ENCODE assay signal across 28 cellular contexts in the genomic region with DNA sequence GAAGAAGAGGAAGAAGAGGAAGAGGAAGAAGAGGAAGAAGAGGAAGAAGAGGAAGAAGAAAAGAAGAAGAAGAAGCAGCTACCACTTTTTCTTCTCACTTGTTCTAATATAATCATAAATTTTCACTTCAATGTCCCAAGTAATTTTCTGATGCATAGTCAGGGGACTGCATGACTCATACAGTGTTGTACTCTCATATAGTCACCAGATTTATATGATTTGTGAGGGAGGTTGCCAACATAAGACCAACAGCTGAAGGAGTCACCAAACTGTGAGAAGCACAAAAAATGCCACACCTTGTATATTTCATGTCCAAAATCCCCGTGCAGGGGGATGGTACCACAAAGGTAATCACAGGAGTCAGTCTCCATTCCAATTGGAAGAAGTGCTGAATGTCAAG. TPM values are rescaled to one million over a fixed set of nuclear protein-coding genes. Genes with fewer than 3 reads are reported as not detected.
A peak's percentile ranks its signal among the peaks of the same experiment; 100 is the strongest.
DNase-seq lines count a peak whose midpoint lies in the region; ATAC-seq and TF ChIP-seq lines count a peak whose summit lies in the region.
"Had no signal": no experiment of that assay in that cellular context is flagged by ENCODE, and none has a peak within 500 bp of the region (broad histone marks: within the 10 kb centered on the region; RNA-seq: fewer than 3 reads in every experiment).

No MANE protein-coding gene starts in this region.

- H3K4me1 ChIP-seq in PC-3 (ENCODE audit: insufficient read depth, low read length), result peaks cover 41% of the 10 kb centered on the region
- peaks cover 38% of the 10 kb centered on the region for H3K4me1 ChIP-seq in skeletal muscle satellite cell (ENCODE audit: control insufficient read depth, insufficient read depth, low read length)

- H3K27ac ChIP-seq in PC-3 (ENCODE audit: low read length) (peak overlapping the region; percentile 53), epithelial cell of prostate (no peak overlapping the region)
- H3K27ac ChIP-seq: 22Rv1, neutrophil, thoracic aorta had no signal

- no peaks in the 10 kb centered on the region for H3K36me3 ChIP-seq in PC-3 (ENCODE audit: low read depth, low read length)
- no peaks in the 10 kb centered on the region for H3K36me3 ChIP-seq in skeletal muscle satellite cell (ENCODE audit: insufficient read depth, low read length)
- H3K36me3 ChIP-seq: neutrophil, thoracic aorta had no signal

- H3F3A ChIP-seq in PC-3 (ENCODE audit: low read length, unreplicated experiment), result peaks cover 5% of the 10 kb centered on the region

- no peaks in the 10 kb centered on the region for H4K20me1 ChIP-seq in PC-3 (ENCODE audit: low read length)

- POLR2A ChIA-PET in PC-3 (lab: Charles Lee; ENCODE audit: unreplicated experiment), result no interaction called here

- H3K27me3 ChIP-seq in PC-3 (ENCODE audit: low read length) (no peaks in the 10 kb centered on the region), skeletal muscle satellite cell (ENCODE audit: control insufficient read depth, insufficient read depth, low read length) (no peaks in the 10 kb centered on the region)
- H3K27me3 ChIP-seq: neutrophil had no signal

- CTCF ChIA-PET in PC-3 (lab: Charles Lee), result no interaction called here

- intact Hi-C loops in PC-3 (cut with micrococcal nuclease), result no loop called here

- no peak overlapping the region; the same call in 1 of the 2 replicates for H3K9ac ChIP-seq in PC-3 (ENCODE audit: low read length)
- H3K9ac ChIP-seq in skeletal muscle satellite cell (ENCODE audit: low read depth, low read length), result no peak overlapping the region

- H3K9me2 ChIP-seq in PC-3 (replicated peaks; ENCODE audit: low read length), result no peaks in the 10 kb centered on the region

- DNase-seq in DMS53 (lab: John Stamatoyannopoulos, UW) (peak; percentile 2), DMS53 treated with DMSO at 0.1 percent for 48 hours (lab: John Stamatoyannopoulos, UW; ENCODE audit: unreplicated experiment) (no peak), PC-3 (peak; percentile 75), epithelial cell of prostate (ENCODE audit: low read depth, low spot score) (peak; percentile 24), NCI-H187 (lab: John Stamatoyannopoulos, UW) (no peak)
- no peak for DNase-seq in stimulated activated CD4-positive, alpha-beta T cell treated with anti-CD3 and anti-CD28 coated beads, Interleukin-15, amount 100 ng/mL, for 24 hours
- no peak for DNase-seq in effector CD4-positive, alpha-beta T cell
- DNase-seq: activated CD4-positive, alpha-beta T cell treated with anti-CD3 and anti-CD28 coated beads, Interleukin-2, amount 10 ng/mL, durations not matched to agents 7 days and 5 days; activated T-cell treated with anti-CD3 and anti-CD28 coated beads, Interleukin-2, amount 50 U/mL, for 4 hours; CD4-positive, CD25-positive, alpha-beta regulatory T cell; DMS 273 treated with DMSO at 0.1 percent for 48 hours; effector CD8-positive, alpha-beta T cell; hypothalamus; immature natural killer cell; KBM-7; NCI-H1436 treated with DMSO at 0.1 percent for 48 hours; NCI-H446 treated with DMSO at 0.1 percent for 48 hours; Right ventricle myocardium superior; stimulated activated naive CD4-positive, alpha-beta T cell; T-helper 9 cell had no signal

- ATAC-seq in PC-3, result peak; percentile 76
- ATAC-seq: activated T-cell treated with anti-CD3 and anti-CD28 coated beads, Interleukin-2, amount 50 U/mL, for 4 hours; GM23338; left lobe of liver; sciatic nerve had no signal

- no peak overlapping the region for H2AFZ ChIP-seq in PC-3 (ENCODE audit: low read length)
- H2AFZ ChIP-seq: GM23338 had no signal

- no peaks in the 10 kb centered on the region for H3K79me2 ChIP-seq in PC-3 (ENCODE audit: low read length)

- TF ChIP-seq CTCF in PC-3 (conservative IDR thresholded peaks at IDR 0.05; ENCODE audit: low read depth, low read length), result no peak

- H3K4me2 ChIP-seq in PC-3 (ENCODE audit: low read length) (peak overlapping the region; percentile 44), skeletal muscle satellite cell (ENCODE audit: low read length) (peak overlapping the region; percentile 11)
- H3K4me2 ChIP-seq: GM23338 had no signal

- BruUV-seq in PC-3 (replicated peaks; lab: Mats Ljungman, UMichigan), result no TSS peak

- H3K4me3 ChIP-seq in PC-3 (ENCODE audit: low read length) (no peak overlapping the region), skeletal muscle satellite cell (ENCODE audit: low read length) (peak overlapping the region; percentile 2)
- H3K4me3 ChIP-seq: GM23338, thoracic aorta had no signal

- H3K9me3 ChIP-seq in PC-3 (ENCODE audit: low read length) (no peaks in the 10 kb centered on the region), skeletal muscle satellite cell (replicated peaks; ENCODE audit: low read length) (no peaks in the 10 kb centered on the region)
- H3K9me3 ChIP-seq: neutrophil, thoracic aorta had no signal

RNA-seq across cellular contexts. Expression of a gene that starts 32.7 kb away (rescaled TPM):
- total RNA-seq in PC-3 (2014; rRNA removed), result 1.5 and 2.1 TPM in 2 replicates
- under 0.01 and 0.51 TPM in 2 replicates for total RNA-seq in skeletal muscle satellite cell (2012; rRNA removed)
- total RNA-seq: activated CD4-positive, alpha-beta T cell treated with anti-CD3 and anti-CD28 coated beads, Interleukin-2, amount 10 ng/mL, durations not matched to agents 7 days and 5 days; activated T-cell treated with anti-CD3 and anti-CD28 coated beads, Interleukin-2, amount 50 U/mL, for 4 hours; CD4-positive, CD25-positive, alpha-beta regulatory T cell; G401 had no signal

Comparison
In these comparisons a context has a peak if more than half of its experiments do, and no peak if none do; other contexts are left out.
1. DNase-seq: peak in DMS53 (single experiment), PC-3 (single experiment) and epithelial cell of prostate (single experiment); none in DMS53 treated with DMSO at 0.1 percent for 48 hours (single experiment), NCI-H187 (0 of 2), stimulated activated CD4-positive, alpha-beta T cell treated with anti-CD3 and anti-CD28 coated beads, Interleukin-15, amount 100 ng/mL, for 24 hours (single experiment) and effector CD4-positive, alpha-beta T cell (single experiment).